2 cellular contexts compared by ENCODE assay signal in genomic region chr5:1042626-1043025, GRCh38.
TF ChIP-seq lines count a peak whose summit lies in the region.

No MANE protein-coding gene starts in this region.

TF ChIP-seq in HEK293T, 16 proteins besides CTCF, POLR2A, EP300 and RAD21:
- no peak for TF ChIP-seq PKNOX1 (IDR thresholded peaks at IDR 0.05)
- TF ChIP-seq TARDBP (IDR thresholded peaks at IDR 0.05) = 0 out of 2 replicates have a peak, but pooled peaks have one; percentile 2

TF ChIP-seq in H1, 55 proteins besides CTCF, POLR2A, EP300 and RAD21:
- TF ChIP-seq CTBP2 (IDR thresholded peaks at IDR 0.05; ENCODE audit: borderline replicate concordance, insufficient read depth, insufficient read length, low read length) = no peak
- TF ChIP-seq CHD7 (IDR thresholded peaks at IDR 0.05; ENCODE audit: insufficient replicate concordance, low read length) = no peak
- no peak for TF ChIP-seq RFX5 (IDR thresholded peaks at IDR 0.05; ENCODE audit: borderline replicate concordance, low read depth, low read length)
- no peak for TF ChIP-seq SP2 (IDR thresholded peaks at IDR 0.05; ENCODE audit: low read length)
- TF ChIP-seq EZH2 (IDR thresholded peaks at IDR 0.05; ENCODE audit: low read depth, low read length, severe bottlenecking) = no peak
- no peak for TF ChIP-seq CHD2 (IDR thresholded peaks at IDR 0.05; ENCODE audit: low read length)
- no peak for TF ChIP-seq ZNF274 (IDR thresholded peaks at IDR 0.05; ENCODE audit: borderline replicate concordance, extremely low read depth, low read length)
- TF ChIP-seq CBX5 (IDR thresholded peaks at IDR 0.05; ENCODE audit: low read depth, low read length) = no peak
- no peak for TF ChIP-seq HDAC2 (IDR thresholded peaks at IDR 0.05; ENCODE audit: borderline replicate concordance in 1 of 2, low read depth in 2 of 2, low read length in 2 of 2)
- no peak for TF ChIP-seq POLR2AphosphoS5 (IDR thresholded peaks at IDR 0.05; ENCODE audit: low read depth, low read length)
- no peak for TF ChIP-seq KDM1A (IDR thresholded peaks at IDR 0.05; ENCODE audit: borderline replicate concordance, low read length)
- TF ChIP-seq FOSL1 (IDR thresholded peaks at IDR 0.05; ENCODE audit: insufficient read depth, low read depth, low read length) = no peak
- TF ChIP-seq BCL11A (IDR thresholded peaks at IDR 0.05; ENCODE audit: low read depth in 2 of 2, low read length in 2 of 2) = no peak
